26 cellular contexts compared by ENCODE assay signal in genomic region chr15:81955709-81956108, GRCh38.
"Had no signal": no experiment of that assay in that cellular context is flagged by ENCODE, and none has a peak within 500 bp of the region (broad histone marks: within the 10 kb centered on the region; RNA-seq: fewer than 3 reads in every experiment).

No MANE protein-coding gene starts in this region.

- H3K4me1 Mint-ChIP-seq: activated CD4-positive, alpha-beta T cell treated with anti-CD3 and anti-CD28 coated beads, Interleukin-2, amount 10 ng/mL, durations not matched to agents 7 days and 5 days; stimulated activated effector memory CD8-positive, alpha-beta T cell treated with anti-CD3 and anti-CD28 coated beads, Interleukin-12 subunit alpha, Interleukin-12 subunit beta, amount 100 ng/mL, for 72 hours; T-cell had no signal

- H3K27ac Mint-ChIP-seq: activated CD4-positive, alpha-beta T cell treated with anti-CD3 and anti-CD28 coated beads, Interleukin-2, amount 10 ng/mL, durations not matched to agents 7 days and 5 days; dendritic cell treated with granulocyte-macrophage colony-stimulating factor and Interleukin-4, amounts not matched to agents 40 ng/mL and 50 ng/mL, for 4 days; progenitor cell of endocrine pancreas; stimulated activated effector memory CD8-positive, alpha-beta T cell treated with anti-CD3 and anti-CD28 coated beads, Interleukin-12 subunit alpha, Interleukin-12 subunit beta, amount 100 ng/mL, for 72 hours; T-cell had no signal

- H3K27me3 ChIP-seq: ascending aorta, esophagus muscularis mucosa, stomach had no signal

- H3K4me1 ChIP-seq: ascending aorta, stomach had no signal

- DNase-seq: activated CD4-positive, alpha-beta T cell treated with anti-CD3 and anti-CD28 coated beads, Interleukin-2, amount 10 ng/mL, durations not matched to agents 7 days and 5 days; activated CD4-positive, CD25-positive, alpha-beta regulatory T cell; activated CD8-positive, alpha-beta memory T cell treated with anti-CD3 and anti-CD28 coated beads, Interleukin-2, amount 50 U/mL, for 4 hours; activated effector memory CD4-positive, alpha-beta T cell treated with anti-CD3 and anti-CD28 coated beads, Interleukin-2, amount 50 U/mL, for 16 hours; activated naive CD4-positive, alpha-beta T cell treated with anti-CD3 and anti-CD28 coated beads, Interleukin-2, amount 50 U/mL, for 16 hours; activated T-cell treated with anti-CD3 and anti-CD28 coated beads, Interleukin-2, amount 50 U/mL, for 48 hours; effector memory CD4-positive, alpha-beta T cell; foreskin fibroblast; glutamatergic neuron; hippocampal formation; right cardiac atrium; stimulated activated CD4-positive, alpha-beta T cell treated with anti-CD3 and anti-CD28 coated beads, Interleukin-4, amount 100 ng/mL, for 24 hours; stomach; T-cell; T1000; trophoblast cell had no signal

- H3K4me3 Mint-ChIP-seq: activated CD4-positive, alpha-beta T cell treated with anti-CD3 and anti-CD28 coated beads, Interleukin-2, amount 10 ng/mL, durations not matched to agents 7 days and 5 days; dendritic cell treated with granulocyte-macrophage colony-stimulating factor and Interleukin-4, amounts not matched to agents 40 ng/mL and 50 ng/mL, for 4 days; stimulated activated effector memory CD8-positive, alpha-beta T cell treated with anti-CD3 and anti-CD28 coated beads, Interleukin-12 subunit alpha, Interleukin-12 subunit beta, amount 100 ng/mL, for 72 hours; T-cell had no signal

- FAIRE-seq: bronchial epithelial cell, endothelial cell of umbilical vein, keratinocyte had no signal

- H3K27ac ChIP-seq: ascending aorta, esophagus muscularis mucosa, skin epidermis, stomach had no signal

- H3K36me3 Mint-ChIP-seq: stimulated activated effector memory CD8-positive, alpha-beta T cell treated with anti-CD3 and anti-CD28 coated beads, Interleukin-12 subunit alpha, Interleukin-12 subunit beta, amount 100 ng/mL, for 72 hours; T-cell had no signal

- H3K9me3 Mint-ChIP-seq: activated CD4-positive, alpha-beta T cell treated with anti-CD3 and anti-CD28 coated beads, Interleukin-2, amount 10 ng/mL, durations not matched to agents 7 days and 5 days; dendritic cell treated with granulocyte-macrophage colony-stimulating factor and Interleukin-4, amounts not matched to agents 40 ng/mL and 50 ng/mL, for 4 days; stimulated activated effector memory CD8-positive, alpha-beta T cell treated with anti-CD3 and anti-CD28 coated beads, Interleukin-12 subunit alpha, Interleukin-12 subunit beta, amount 100 ng/mL, for 72 hours; T-cell had no signal

- H3K36me3 ChIP-seq: ascending aorta, esophagus muscularis mucosa, stomach had no signal

- H3K4me3 ChIP-seq: ascending aorta, esophagus muscularis mucosa, lung, skin epidermis, stomach had no signal

- H3K9me3 ChIP-seq: ascending aorta, esophagus muscularis mucosa, stomach had no signal

- H3K27me3 Mint-ChIP-seq: activated CD4-positive, alpha-beta T cell treated with anti-CD3 and anti-CD28 coated beads, Interleukin-2, amount 10 ng/mL, durations not matched to agents 7 days and 5 days; dendritic cell treated with granulocyte-macrophage colony-stimulating factor and Interleukin-4, amounts not matched to agents 40 ng/mL and 50 ng/mL, for 4 days; progenitor cell of endocrine pancreas had no signal
